23 cellular contexts compared by ENCODE assay signal in the genomic region with DNA sequence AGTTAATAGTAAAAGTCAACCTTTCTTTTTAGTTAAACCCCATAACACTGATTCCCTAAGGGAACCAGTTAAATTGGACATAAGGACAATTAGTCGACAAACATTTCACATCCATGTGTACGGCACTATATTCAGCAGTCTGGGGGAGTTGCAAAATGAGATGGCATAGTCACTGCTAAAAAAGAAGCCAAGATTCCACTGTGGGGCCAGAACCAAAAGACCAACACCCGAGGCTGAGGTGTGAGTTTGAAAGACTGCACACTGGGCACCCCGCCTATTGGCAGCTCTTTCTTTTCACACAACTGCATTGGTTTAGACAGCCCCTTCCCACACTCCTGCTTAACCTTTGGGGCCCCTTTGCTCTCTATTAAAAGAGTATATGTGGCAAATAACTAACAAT.
"Had no signal": no experiment of that assay in that cellular context is flagged by ENCODE, and none has a peak within 500 bp of the region (broad histone marks: within the 10 kb centered on the region; RNA-seq: fewer than 3 reads in every experiment).

No MANE protein-coding gene starts in this region.

- H3K27me3 ChIP-seq: dorsolateral prefrontal cortex, neutrophil, tibial nerve had no signal

- DNase-seq: activated CD4-positive, alpha-beta T cell treated with anti-CD3 and anti-CD28 coated beads for 36 hours; activated CD4-positive, CD25-positive, alpha-beta regulatory T cell; activated CD8-positive, alpha-beta memory T cell treated with anti-CD3 and anti-CD28 coated beads, Interleukin-2, amount 10 ng/mL, durations not matched to agents 7 days and 5 days; activated CD8-positive, alpha-beta T cell treated with anti-CD3 and anti-CD28 coated beads, Interleukin-2, amount 10 ng/mL, durations not matched to agents 7 days and 5 days; activated naive CD4-positive, alpha-beta T cell; activated T-cell treated with anti-CD3 and anti-CD28 coated beads, Interleukin-2, amount 50 U/mL, for 48 hours; cerebellar nuclear complex; dorsolateral prefrontal cortex; foreskin fibroblast; left colon; retina; stimulated activated CD4-positive, alpha-beta T cell treated with anti-CD3 and anti-CD28 coated beads, Interleukin-15, amount 100 ng/mL, for 24 hours; stimulated activated CD4-positive, alpha-beta T cell treated with anti-CD3 and anti-CD28 coated beads, Interleukin-2, amount 100 ng/mL, for 24 hours; stimulated activated naive B cell treated with anti-CD40 and anti-IgM and Interleukin-4, amounts not matched to agents 10 μg/mL and 1 μg/mL and 100 μg/mL, for 72 hours had no signal

- H3K4me3 ChIP-seq: coronary artery, dorsolateral prefrontal cortex, tibial nerve had no signal

- H3K9me3 Mint-ChIP-seq: activated naive CD4-positive, alpha-beta T cell treated with anti-CD3 and anti-CD28 coated beads, Interleukin-2, amount 50 U/mL, for 72 hours; activated T-helper 2 cell treated with anti-CD3 and anti-CD28 coated beads, Interferon-gamma antibody, Interleukin-2, Interleukin-4, amounts not matched to agents 10 μg/mL and 5 μg/mL and 100 μg/mL, durations not matched to agents 14 hours and 24 hours and 36 hours; memory B cell; nephron; stimulated activated naive B cell treated with anti-CD40 and anti-IgM and Interleukin-4, amounts not matched to agents 10 μg/mL and 1 μg/mL and 100 μg/mL, for 72 hours had no signal

- ATAC-seq: activated CD4-positive, alpha-beta T cell treated with anti-CD3 and anti-CD28 coated beads for 36 hours; activated CD8-positive, alpha-beta memory T cell treated with anti-CD3 and anti-CD28 coated beads, Interleukin-2, amount 10 ng/mL, durations not matched to agents 7 days and 5 days; activated CD8-positive, alpha-beta T cell treated with anti-CD3 and anti-CD28 coated beads, Interleukin-2, amount 10 ng/mL, durations not matched to agents 7 days and 5 days; activated naive CD4-positive, alpha-beta T cell treated with anti-CD3 and anti-CD28 coated beads, Interleukin-2, amount 50 U/mL, for 72 hours; esophagus mucosa; left colon; stimulated activated naive B cell treated with anti-CD40 and anti-IgM and Interleukin-4, amounts not matched to agents 10 μg/mL and 1 μg/mL and 100 μg/mL, for 72 hours had no signal

- H3K9me3 ChIP-seq: neutrophil, tibial nerve had no signal

- H3K27ac Mint-ChIP-seq: activated CD4-positive, alpha-beta T cell treated with anti-CD3 and anti-CD28 coated beads for 36 hours; activated CD8-positive, alpha-beta memory T cell treated with anti-CD3 and anti-CD28 coated beads, Interleukin-2, amount 10 ng/mL, durations not matched to agents 7 days and 5 days; activated CD8-positive, alpha-beta T cell treated with anti-CD3 and anti-CD28 coated beads, Interleukin-2, amount 10 ng/mL, durations not matched to agents 7 days and 5 days; activated T-helper 2 cell treated with anti-CD3 and anti-CD28 coated beads, Interferon-gamma antibody, Interleukin-2, Interleukin-4, amounts not matched to agents 10 μg/mL and 5 μg/mL and 100 μg/mL, durations not matched to agents 14 hours and 24 hours and 36 hours; memory B cell; progenitor cell of endocrine pancreas; stimulated activated naive B cell treated with anti-CD40 and anti-IgM and Interleukin-4, amounts not matched to agents 10 μg/mL and 1 μg/mL and 100 μg/mL, for 72 hours had no signal

- H3K4me3 Mint-ChIP-seq: activated CD4-positive, alpha-beta T cell treated with anti-CD3 and anti-CD28 coated beads for 36 hours; activated CD8-positive, alpha-beta memory T cell treated with anti-CD3 and anti-CD28 coated beads, Interleukin-2, amount 10 ng/mL, durations not matched to agents 7 days and 5 days; activated CD8-positive, alpha-beta T cell treated with anti-CD3 and anti-CD28 coated beads, Interleukin-2, amount 10 ng/mL, durations not matched to agents 7 days and 5 days; memory B cell; nephron; stimulated activated naive B cell treated with anti-CD40 and anti-IgM and Interleukin-4, amounts not matched to agents 10 μg/mL and 1 μg/mL and 100 μg/mL, for 72 hours had no signal

- H3K27ac ChIP-seq: coronary artery, neutrophil, tibial nerve had no signal

- H3K27me3 Mint-ChIP-seq: activated CD4-positive, alpha-beta T cell treated with anti-CD3 and anti-CD28 coated beads for 36 hours; activated CD8-positive, alpha-beta memory T cell treated with anti-CD3 and anti-CD28 coated beads, Interleukin-2, amount 10 ng/mL, durations not matched to agents 7 days and 5 days; memory B cell; progenitor cell of endocrine pancreas; stimulated activated naive B cell treated with anti-CD40 and anti-IgM and Interleukin-4, amounts not matched to agents 10 μg/mL and 1 μg/mL and 100 μg/mL, for 72 hours had no signal
